8 cellular contexts compared by ENCODE assay signal in genomic region chr13:45851171-45851889, GRCh38. TPM values are rescaled to one million over a fixed set of nuclear protein-coding genes. Genes with fewer than 3 reads are reported as not detected.
DNase-seq lines count a peak whose midpoint lies in the region; ATAC-seq and TF ChIP-seq lines count a peak whose summit lies in the region.

A gene with protein sequence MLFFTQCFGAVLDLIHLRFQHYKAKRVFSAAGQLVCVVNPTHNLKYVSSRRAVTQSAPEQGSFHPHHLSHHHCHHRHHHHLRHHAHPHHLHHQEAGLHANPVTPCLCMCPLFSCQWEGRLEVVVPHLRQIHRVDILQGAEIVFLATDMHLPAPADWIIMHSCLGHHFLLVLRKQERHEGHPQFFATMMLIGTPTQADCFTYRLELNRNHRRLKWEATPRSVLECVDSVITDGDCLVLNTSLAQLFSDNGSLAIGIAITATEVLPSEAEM (minus strand): TSS chr13:45851753. CDS start chr13:45851629, 124 bp downstream.

- H3K27me3 Mint-ChIP-seq in H9 (ENCODE audit: low read depth), result peaks cover 54% of the 10 kb centered on the region
- peaks cover 53% of the 10 kb centered on the region for H3K27me3 Mint-ChIP-seq in activated CD8-positive, alpha-beta memory T cell treated with anti-CD3 and anti-CD28 coated beads, Interleukin-2, amount 10 ng/mL, durations not matched to agents 7 days and 5 days

- H3K36me3 Mint-ChIP-seq in H9 (ENCODE audit: insufficient read depth in 1 of 3, low read depth in 3 of 3), result peaks cover 0 to 5% (median 0%) of the 10 kb centered on the region in 3 experiments; a peak in 2 of 7 replicates
- H3K36me3 Mint-ChIP-seq in activated CD8-positive, alpha-beta memory T cell treated with anti-CD3 and anti-CD28 coated beads, Interleukin-2, amount 10 ng/mL, durations not matched to agents 7 days and 5 days, result peaks cover 4% of the 10 kb centered on the region

- no peak within 1 kb of the TSS; a peak in 1 of 7 replicates for H3K27ac Mint-ChIP-seq in H9
- no peak within 1 kb of the TSS for H3K27ac Mint-ChIP-seq in activated CD8-positive, alpha-beta memory T cell treated with anti-CD3 and anti-CD28 coated beads, Interleukin-2, amount 10 ng/mL, durations not matched to agents 7 days and 5 days

- H3K79me2 ChIP-seq in H9 (ENCODE audit: insufficient read depth, low read length) (no peaks in the 10 kb centered on the region), trophoblast cell (ENCODE audit: control insufficient read depth, insufficient read depth, low read length, poor library complexity) (no peaks in the 10 kb centered on the region)

- peaks cover 49 to 52% of the 10 kb centered on the region in 2 experiments for H3K4me1 Mint-ChIP-seq in H9
- H3K4me1 Mint-ChIP-seq in activated CD8-positive, alpha-beta memory T cell treated with anti-CD3 and anti-CD28 coated beads, Interleukin-2, amount 10 ng/mL, durations not matched to agents 7 days and 5 days, result peaks cover 40% of the 10 kb centered on the region

- H3K27ac ChIP-seq in H9 (ENCODE audit: insufficient read length, low read depth, low read length), result no peak within 1 kb of the TSS
- no peak within 1 kb of the TSS for H3K27ac ChIP-seq in trophoblast cell (ENCODE audit: low read depth, low read length)

- H3K27me3 ChIP-seq in H9 (ENCODE audit: insufficient read depth, low read length), result peaks cover 3% of the 10 kb centered on the region; the same call in 1 of the 2 replicates
- H3K27me3 ChIP-seq in trophoblast cell (ENCODE audit: insufficient read depth, low read length), result peaks cover 15% of the 10 kb centered on the region

- H2BK120ac ChIP-seq in H9 (ENCODE audit: low read depth, low read length, poor library complexity, severe bottlenecking) (no peak within 1 kb of the TSS), trophoblast cell (ENCODE audit: insufficient read depth, low read length, poor library complexity) (no peak within 1 kb of the TSS)

- H2BK15ac ChIP-seq in H9 (ENCODE audit: low read depth, low read length), result no peak within 1 kb of the TSS

- no peaks in the 10 kb centered on the region for H3K79me1 ChIP-seq in H9 (ENCODE audit: insufficient read depth, low read depth, low read length, poor library complexity, severe bottlenecking)
- no peaks in the 10 kb centered on the region for H3K79me1 ChIP-seq in trophoblast cell (ENCODE audit: low read length)

- CTCF ChIA-PET in activated CD8-positive, alpha-beta memory T cell treated with anti-CD3 and anti-CD28 coated beads, Interleukin-2, amount 10 ng/mL, durations not matched to agents 7 days and 5 days (lab: Charles Lee), result no interaction called here

- no peak within 1 kb of the TSS for H2AK5ac ChIP-seq in H9 (ENCODE audit: insufficient read length, low read length)
- H2AK5ac ChIP-seq in trophoblast cell (ENCODE audit: low read length), result no peak within 1 kb of the TSS

- no peak within 1 kb of the TSS for H3K56ac ChIP-seq in H9 (ENCODE audit: insufficient read length, low read depth, low read length)

- H4K20me1 ChIP-seq in H9 (ENCODE audit: control insufficient read depth, insufficient read depth, insufficient read length), result no peaks in the 10 kb centered on the region

- WGBS in H9 (ENCODE audit: extremely low coverage, insufficient read length, low lambda C conversion rate), result no CpG with 5 or more reads among the region's 34 CpGs
- no CpG with 5 or more reads among the region's 34 CpGs for WGBS in trophoblast cell (ENCODE audit: extremely low coverage, insufficient coverage, insufficient read length)

- H3K9ac ChIP-seq in H9 (ENCODE audit: extremely low read depth, insufficient read length, low read length) (no peak within 1 kb of the TSS), trophoblast cell (ENCODE audit: low read length) (no peak within 1 kb of the TSS)

- H3K23me2 ChIP-seq in H9 (ENCODE audit: insufficient read length, low read depth, low read length, poor library complexity, severe bottlenecking), result peaks cover 12% of the 10 kb centered on the region

- H3K9me3 Mint-ChIP-seq in H9, result peaks cover 3 to 6% of the 10 kb centered on the region in 2 experiments; a peak in 3 of 5 replicates
- peaks cover 2% of the 10 kb centered on the region for H3K9me3 Mint-ChIP-seq in activated CD8-positive, alpha-beta memory T cell treated with anti-CD3 and anti-CD28 coated beads, Interleukin-2, amount 10 ng/mL, durations not matched to agents 7 days and 5 days (ENCODE audit: low read depth)

- H3K23ac ChIP-seq in H9 (ENCODE audit: insufficient read length, low read depth, low read length), result no peak within 1 kb of the TSS
- no peak within 1 kb of the TSS for H3K23ac ChIP-seq in trophoblast cell (ENCODE audit: low read length)

- no peak for TF ChIP-seq CTCF in H9 (conservative IDR thresholded peaks at IDR 0.05)
- TF ChIP-seq CTCF in fibroblast of villous mesenchyme (IDR thresholded peaks at IDR 0.05; ENCODE audit: insufficient read depth, low read depth, low read length), result no peak
- no peak for TF ChIP-seq CTCF in GM20000 (IDR thresholded peaks at IDR 0.05; ENCODE audit: extremely low read depth, missing control alignments)

- H3K4me1 ChIP-seq in H9 (ENCODE audit: insufficient read depth, low read length) (no peaks in the 10 kb centered on the region; the same call in 1 of the 2 replicates), trophoblast cell (ENCODE audit: control insufficient read depth in 1 of 2, insufficient read depth in 2 of 2, low read length in 2 of 2) (peaks cover 13 to 20% of the 10 kb centered on the region in 2 experiments)

- no peak within 1 kb of the TSS for H3K18ac ChIP-seq in H9 (ENCODE audit: insufficient read length, low read depth, low read length)
- H3K18ac ChIP-seq in trophoblast cell (ENCODE audit: low read length), result no peak within 1 kb of the TSS

- H4K91ac ChIP-seq in H9 (ENCODE audit: insufficient read length, low read depth, low read length), result no peak within 1 kb of the TSS
- no peak within 1 kb of the TSS for H4K91ac ChIP-seq in trophoblast cell (ENCODE audit: low read depth, low read length)

- H4K5ac ChIP-seq in H9 (ENCODE audit: insufficient read length, low read depth, low read length), result no peak within 1 kb of the TSS

- H2BK12ac ChIP-seq in H9 (ENCODE audit: insufficient read length, low read depth, low read length), result no peak within 1 kb of the TSS
- no peak within 1 kb of the TSS for H2BK12ac ChIP-seq in trophoblast cell (ENCODE audit: low read length)

- H3K14ac ChIP-seq in H9 (ENCODE audit: insufficient read depth, low read length) (no peak within 1 kb of the TSS), trophoblast cell (ENCODE audit: low read length) (no peak within 1 kb of the TSS)

- no peak within 1 kb of the TSS for H3T11ph ChIP-seq in H9 (ENCODE audit: low read length)

- H3K9me3 ChIP-seq in H9 (ENCODE audit: control insufficient read depth, low read depth, low read length) (no peaks in the 10 kb centered on the region), trophoblast cell (ENCODE audit: insufficient read depth, low read depth, low read length) (no peaks in the 10 kb centered on the region)

- H3K36me3 ChIP-seq in trophoblast cell (ENCODE audit: control insufficient read depth in 1 of 2, insufficient read depth in 2 of 2, low read length in 2 of 2), result no peaks in the 10 kb centered on the region

- ATAC-seq in activated CD8-positive, alpha-beta memory T cell treated with anti-CD3 and anti-CD28 coated beads, Interleukin-2, amount 10 ng/mL, durations not matched to agents 7 days and 5 days, result peak; percentile 20
- no peak for ATAC-seq in GM18517 (IDR thresholded peaks at IDR 0.05; ENCODE audit: unreplicated experiment)
- ATAC-seq in HG03280 (IDR thresholded peaks at IDR 0.05; ENCODE audit: unreplicated experiment), result no peak

- H3K4me3 ChIP-seq in fibroblast of villous mesenchyme (ENCODE audit: low read depth, low read length), result peak within 1 kb of the TSS; percentile 4
- H3K4me3 ChIP-seq in trophoblast cell (ENCODE audit: low read depth, low read length), result no peak within 1 kb of the TSS

- H2BK5ac ChIP-seq in H9 (ENCODE audit: insufficient read length, low read length) (no peak within 1 kb of the TSS), trophoblast cell (ENCODE audit: low read depth, low read length, poor library complexity) (no peak within 1 kb of the TSS)

- H3K4me3 Mint-ChIP-seq in H9, result peak within 1 kb of the TSS; percentile 64 to 84
- H3K4me3 Mint-ChIP-seq in activated CD8-positive, alpha-beta memory T cell treated with anti-CD3 and anti-CD28 coated beads, Interleukin-2, amount 10 ng/mL, durations not matched to agents 7 days and 5 days, result peak within 1 kb of the TSS; percentile 72

- H4K8ac ChIP-seq in H9 (replicated peaks; ENCODE audit: insufficient read length, low read depth, low read length) (no peak within 1 kb of the TSS), trophoblast cell (ENCODE audit: low read depth, low read length) (no peak within 1 kb of the TSS)

- H2AFZ ChIP-seq in H9 (ENCODE audit: low read length) (no peak within 1 kb of the TSS), trophoblast cell (ENCODE audit: insufficient read depth, low read length, poor library complexity) (peak within 1 kb of the TSS; percentile 53)

- H4K12ac ChIP-seq in trophoblast cell (ENCODE audit: low read depth, low read length), result no peak within 1 kb of the TSS

- DNase-seq in H9, result peak; percentile 43
- DNase-seq in activated CD8-positive, alpha-beta memory T cell treated with anti-CD3 and anti-CD28 coated beads, Interleukin-2, amount 10 ng/mL, durations not matched to agents 7 days and 5 days, result no peak
- DNase-seq in fibroblast of villous mesenchyme (ENCODE audit: low read depth), result peak; percentile 11
- peak in 1 of 2 donors; percentile 2 for DNase-seq in trophoblast cell
- no peak for DNase-seq in LoVo (ENCODE audit: low spot score)
- no peak for DNase-seq in GM20000 (ENCODE audit: low spot score)

- peak within 1 kb of the TSS; percentile 51 for H3K4me2 ChIP-seq in H9 (ENCODE audit: insufficient read depth, insufficient read length, low read length)
- peak within 1 kb of the TSS; percentile 60 for H3K4me2 ChIP-seq in trophoblast cell (ENCODE audit: low read length)

- H3K4ac ChIP-seq in H9 (ENCODE audit: low read depth, low read length), result no peak within 1 kb of the TSS
- no peak within 1 kb of the TSS for H3K4ac ChIP-seq in trophoblast cell (ENCODE audit: low read depth, low read length)

- no peak within 1 kb of the TSS for H2BK20ac ChIP-seq in H9 (ENCODE audit: low read depth, low read length, poor library complexity, severe bottlenecking)

RNA-seq across cellular contexts. Expression of the gene that starts here (rescaled TPM):
- total RNA-seq in H9 (2021), result not detected in 2 replicates
- total RNA-seq in activated CD8-positive, alpha-beta memory T cell treated with anti-CD3 and anti-CD28 coated beads, Interleukin-2, amount 10 ng/mL, durations not matched to agents 7 days and 5 days, result not detected
- under 0.01 TPM in 1 of 2 replicates, not detected in the other for total RNA-seq in fibroblast of villous mesenchyme
- polyA plus RNA-seq in trophoblast cell (2013), result not detected in 2 replicates

Comparison
In these comparisons a context has a peak if more than half of its experiments do, and no peak if none do; other contexts are left out.
1. Peak in DNase-seq and H3K4me2 ChIP-seq in H9; RNA of the gene not detected or under 1 TPM.
2. Peak in ATAC-seq in activated CD8-positive, alpha-beta memory T cell treated with anti-CD3 and anti-CD28 coated beads, Interleukin-2, amount 10 ng/mL, durations not matched to agents 7 days and 5 days; RNA of the gene not detected or under 1 TPM.
3. Peak in DNase-seq and H3K4me3 ChIP-seq in fibroblast of villous mesenchyme; RNA of the gene not detected or under 1 TPM.